In the genomic region with DNA sequence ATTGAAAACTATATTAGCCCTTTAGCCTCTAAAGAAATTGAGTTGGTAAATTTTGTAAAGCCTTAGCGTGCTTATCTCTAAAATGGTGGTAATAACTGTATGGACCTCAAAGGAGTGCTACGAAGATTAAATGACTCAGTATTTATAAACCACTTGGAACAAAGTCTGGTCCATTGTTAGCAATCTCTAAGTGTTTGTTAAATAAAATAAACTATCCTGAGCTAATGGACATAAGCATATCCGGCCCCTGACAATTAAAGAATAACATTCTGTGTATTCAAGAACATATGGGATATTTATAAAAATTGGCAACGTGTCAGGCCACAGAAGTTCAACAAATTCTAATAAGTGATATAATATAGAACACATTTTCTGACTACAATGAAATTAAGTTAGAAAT, we compare ENCODE assay signal across 27 cellular contexts.
DNase-seq lines count a peak whose midpoint lies in the region; ATAC-seq and TF ChIP-seq lines count a peak whose summit lies in the region.
"Had no signal": no experiment of that assay in that cellular context is flagged by ENCODE, and none has a peak within 500 bp of the region (broad histone marks: within the 10 kb centered on the region; RNA-seq: fewer than 3 reads in every experiment).

No MANE protein-coding gene starts in this region.

- H3K4me3 ChIP-seq in cardiac fibroblast (replicated peaks in 1 of 2; ENCODE audit: low read depth in 2 of 2, low read length in 2 of 2) (no peak overlapping the region), mesenchymal stem cell (ENCODE audit: insufficient read depth in 1 of 2, low read depth in 1 of 2, low read length in 2 of 2) (no peak overlapping the region)
- H3K4me3 ChIP-seq: esophagus squamous epithelium, left ventricle myocardium inferior, smooth muscle cell, thyroid gland, vagina had no signal

- peak; percentile 54 for DNase-seq in ELR (ENCODE audit: low read depth)
- peak; percentile 30 for DNase-seq in NCI-H748 treated with DMSO at 0.1 percent for 48 hours (lab: John Stamatoyannopoulos, UW)
- DNase-seq in cardiac fibroblast (ENCODE audit: low read depth in 2 of 2): peak; percentile 38 to 63
- DNase-seq in mesenchymal stem cell: peak; percentile 81
- DNase-seq in effector CD8-positive, alpha-beta T cell (lab: John Stamatoyannopoulos, UW): no peak
- no peak for DNase-seq in Ammon's horn (ENCODE audit: low spot score)
- no peak for DNase-seq in activated CD4-positive, CD25-positive, alpha-beta regulatory T cell treated with anti-CD3 and anti-CD28 coated beads, Interleukin-2, amount 50 U/mL, for 72 hours
- DNase-seq: activated CD8-positive, alpha-beta T cell treated with anti-CD3 and anti-CD28 coated beads for 36 hours; caudate nucleus; CD8-positive, alpha-beta memory T cell; esophagus squamous epithelium; glutamatergic neuron; islet precursor cell; left ventricle myocardium inferior; NCI-H1092; NCI-H1930; NCI-H526; stimulated activated CD4-positive, alpha-beta T cell treated with anti-CD3 and anti-CD28 coated beads, Interleukin-1b, Interleukin-23, amount 100 ng/mL, for 48 hours; stimulated activated naive CD8-positive, alpha-beta T cell treated with anti-CD3 and anti-CD28 coated beads, Interleukin-15, amount 100 ng/mL, for 72 hours; T-helper 2 cell; thyroid gland had no signal

- H3K36me3 ChIP-seq in mesenchymal stem cell (ENCODE audit: control insufficient read depth in 1 of 2, insufficient read depth in 2 of 2, low read depth in 1 of 2, low read length in 2 of 2): peaks cover 4 to 19% of the 10 kb centered on the region in 2 experiments
- H3K36me3 ChIP-seq: esophagus squamous epithelium, left ventricle myocardium inferior, thyroid gland, vagina had no signal

- no peaks in the 10 kb centered on the region for H3K79me1 ChIP-seq in mesenchymal stem cell (replicated peaks; ENCODE audit: low read length, poor library complexity, severe bottlenecking)

- H3K9me3 ChIP-seq in mesenchymal stem cell (ENCODE audit: control insufficient read depth, low read length): peaks cover 10% of the 10 kb centered on the region
- H3K9me3 ChIP-seq: thyroid gland had no signal

- ATAC-seq in HG03139 (IDR thresholded peaks at IDR 0.05; ENCODE audit: unreplicated experiment): no peak
- ATAC-seq: activated CD8-positive, alpha-beta T cell treated with anti-CD3 and anti-CD28 coated beads for 36 hours; activated T-helper 17 cell treated with anti-CD3 and anti-CD28 coated beads, Interleukin-2, amount 50 U/mL, for 72 hours; HCT116; naive thymus-derived CD4-positive, alpha-beta T cell; stimulated activated naive CD8-positive, alpha-beta T cell treated with anti-CD3 and anti-CD28 coated beads, Interleukin-15, amount 100 ng/mL, for 72 hours had no signal

- peaks cover 11% of the 10 kb centered on the region for H3K4me1 ChIP-seq in mesenchymal stem cell (ENCODE audit: control insufficient read depth, insufficient read depth, low read depth, low read length)
- H3K4me1 ChIP-seq: left ventricle myocardium inferior, thyroid gland, vagina had no signal

- H3K27me3 ChIP-seq in mesenchymal stem cell (ENCODE audit: control insufficient read depth in 1 of 2, insufficient read depth in 1 of 2, low read length in 2 of 2): no peaks in the 10 kb centered on the region
- H3K27me3 ChIP-seq: esophagus squamous epithelium, thyroid gland, vagina had no signal

- H2BK15ac ChIP-seq in mesenchymal stem cell (ENCODE audit: low read depth, poor library complexity, severe bottlenecking): no peak overlapping the region

- H3K18ac ChIP-seq in mesenchymal stem cell (ENCODE audit: low read depth in 1 of 2, low read length in 2 of 2): no peak overlapping the region

- WGBS in mesenchymal stem cell: 14% methylated on average over 1 of the region's 4 CpGs

- no peak overlapping the region for H4K91ac ChIP-seq in mesenchymal stem cell (ENCODE audit: low read length)

- H3K14ac ChIP-seq in mesenchymal stem cell (ENCODE audit: low read length in 2 of 2): no peak overlapping the region

- H2AFZ ChIP-seq in mesenchymal stem cell (ENCODE audit: low read depth, low read length): no peak overlapping the region

- no peak overlapping the region for H3K4ac ChIP-seq in mesenchymal stem cell (ENCODE audit: low read depth in 1 of 2, low read length in 2 of 2)

- no peak overlapping the region for H3K23ac ChIP-seq in mesenchymal stem cell (ENCODE audit: low read length in 2 of 2)

- no peak overlapping the region for H2BK120ac ChIP-seq in mesenchymal stem cell (ENCODE audit: low read depth, low read length)

- H4K8ac ChIP-seq in mesenchymal stem cell (ENCODE audit: low read length): no peak overlapping the region

- H2BK5ac ChIP-seq in mesenchymal stem cell (ENCODE audit: low read depth, low read length, poor library complexity, severe bottlenecking): no peak overlapping the region

- H2AK5ac ChIP-seq in mesenchymal stem cell (ENCODE audit: low read length, severe bottlenecking): no peak overlapping the region

- H3K9ac ChIP-seq in mesenchymal stem cell (ENCODE audit: low read length): peak overlapping the region; percentile 11

- no peak overlapping the region for H2BK12ac ChIP-seq in mesenchymal stem cell (ENCODE audit: low read length in 2 of 2)

- TF ChIP-seq CTCF in cardiac fibroblast (IDR thresholded peaks at IDR 0.05; ENCODE audit: low read depth, low read length): no peak

- no peak overlapping the region for H3K4me2 ChIP-seq in mesenchymal stem cell (ENCODE audit: low read length, poor library complexity, severe bottlenecking)
- H3K4me2 ChIP-seq: smooth muscle cell had no signal

- no peak overlapping the region for H3K27ac ChIP-seq in mesenchymal stem cell (ENCODE audit: low read length, poor library complexity, severe bottlenecking)
- H3K27ac ChIP-seq: esophagus squamous epithelium, left ventricle myocardium inferior, thyroid gland, vagina had no signal

Comparison
In these comparisons a context has a peak if more than half of its experiments do, and no peak if none do; other contexts are left out.
1. DNase-seq: peak in ELR (single experiment), NCI-H748 treated with DMSO at 0.1 percent for 48 hours (single experiment), cardiac fibroblast (2 of 2) and mesenchymal stem cell (single experiment); none in effector CD8-positive, alpha-beta T cell (single experiment), Ammon's horn (single experiment) and activated CD4-positive, CD25-positive, alpha-beta regulatory T cell treated with anti-CD3 and anti-CD28 coated beads, Interleukin-2, amount 50 U/mL, for 72 hours (single experiment).